ENCODE assay signal across 1 cellular context in the genomic region with DNA sequence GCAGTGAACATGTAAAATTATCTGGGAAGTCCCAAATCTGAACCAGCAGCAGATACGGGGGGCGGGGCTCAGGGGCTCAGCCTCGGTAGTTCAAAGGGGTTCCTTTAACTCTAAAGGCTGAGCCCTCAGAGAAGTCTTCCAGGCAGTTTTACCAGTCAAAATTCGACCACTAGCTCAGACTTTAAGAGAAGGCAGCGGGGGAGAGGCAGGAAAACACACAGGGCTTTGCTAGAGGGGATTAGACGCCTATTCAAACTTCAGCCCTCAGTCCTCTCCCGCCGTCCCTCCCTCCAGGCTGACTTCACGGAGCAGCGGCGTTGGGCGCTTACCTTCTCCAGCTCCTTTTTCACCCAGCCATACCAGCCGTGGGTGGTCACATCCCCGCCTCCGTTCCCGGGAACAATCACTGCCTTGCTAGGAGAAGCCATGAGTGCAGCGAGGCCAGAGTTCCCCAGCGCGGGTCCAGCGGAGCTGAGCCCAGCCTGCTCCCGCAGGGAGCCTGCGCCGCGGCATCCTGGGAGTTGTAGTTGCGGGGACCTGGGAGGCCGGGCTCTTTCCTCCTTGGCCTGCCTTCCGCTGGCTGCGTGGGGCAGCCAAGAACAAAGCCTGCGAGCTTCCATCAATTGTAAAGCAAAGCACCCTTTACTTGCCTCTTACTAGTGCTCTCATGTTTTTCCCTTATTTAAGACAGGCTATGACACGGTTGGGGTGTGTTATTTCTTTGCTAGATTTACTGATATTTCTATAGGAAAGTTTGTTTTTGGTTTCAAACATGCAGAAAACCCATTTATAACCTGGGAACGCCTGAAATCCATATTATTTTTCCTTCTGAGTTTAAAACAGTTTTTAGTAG.
TF ChIP-seq lines count a peak whose summit lies in the region.

TSS of gene RBBP9 (minus strand) at position 486 of the 853 bp plus-strand sequence. CDS start at position 428, 58 bp downstream.

TF ChIP-seq in HepG2, 621 proteins besides CTCF, POLR2A, EP300 and RAD21 (continued from another document and continues in another):
- no peak for TF ChIP-seq ZXDC (CRISPR knock-in tag; IDR thresholded peaks at IDR 0.05)
- TF ChIP-seq ZFP41 (CRISPR knock-in tag; IDR thresholded peaks at IDR 0.05; ENCODE audit: borderline replicate concordance): peak; percentile 76; the same call in 1 of the 2 replicates
- TF ChIP-seq POLR2G (IDR thresholded peaks at IDR 0.05; ENCODE audit: low read depth, low read length): peak; percentile 97
- peak; percentile 49; the same call in 1 of the 2 replicates for TF ChIP-seq SOX5 (CRISPR knock-in tag; IDR thresholded peaks at IDR 0.05; ENCODE audit: borderline replicate concordance)
- TF ChIP-seq NR2C2 (CRISPR knock-in tag; IDR thresholded peaks at IDR 0.05; ENCODE audit: borderline replicate concordance): peak; percentile 80; the same call in 1 of the 2 replicates
- TF ChIP-seq ZNF256 (CRISPR knock-in tag; conservative IDR thresholded peaks at IDR 0.05): peak; percentile 85
- TF ChIP-seq BHLHE40 (IDR thresholded peaks at IDR 0.05; ENCODE audit: low read length): no peak
- TF ChIP-seq, protein P1, sequence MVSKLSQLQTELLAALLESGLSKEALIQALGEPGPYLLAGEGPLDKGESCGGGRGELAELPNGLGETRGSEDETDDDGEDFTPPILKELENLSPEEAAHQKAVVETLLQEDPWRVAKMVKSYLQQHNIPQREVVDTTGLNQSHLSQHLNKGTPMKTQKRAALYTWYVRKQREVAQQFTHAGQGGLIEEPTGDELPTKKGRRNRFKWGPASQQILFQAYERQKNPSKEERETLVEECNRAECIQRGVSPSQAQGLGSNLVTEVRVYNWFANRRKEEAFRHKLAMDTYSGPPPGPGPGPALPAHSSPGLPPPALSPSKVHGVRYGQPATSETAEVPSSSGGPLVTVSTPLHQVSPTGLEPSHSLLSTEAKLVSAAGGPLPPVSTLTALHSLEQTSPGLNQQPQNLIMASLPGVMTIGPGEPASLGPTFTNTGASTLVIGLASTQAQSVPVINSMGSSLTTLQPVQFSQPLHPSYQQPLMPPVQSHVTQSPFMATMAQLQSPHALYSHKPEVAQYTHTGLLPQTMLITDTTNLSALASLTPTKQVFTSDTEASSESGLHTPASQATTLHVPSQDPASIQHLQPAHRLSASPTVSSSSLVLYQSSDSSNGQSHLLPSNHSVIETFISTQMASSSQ (IDR thresholded peaks at IDR 0.05; ENCODE audit: low read depth): no peak
- TF ChIP-seq, protein P1 (CRISPR knock-in tag; IDR thresholded peaks at IDR 0.05; ENCODE audit: borderline replicate concordance): no peak; the same call in 1 of the 2 replicates
- TF ChIP-seq, protein P2, sequence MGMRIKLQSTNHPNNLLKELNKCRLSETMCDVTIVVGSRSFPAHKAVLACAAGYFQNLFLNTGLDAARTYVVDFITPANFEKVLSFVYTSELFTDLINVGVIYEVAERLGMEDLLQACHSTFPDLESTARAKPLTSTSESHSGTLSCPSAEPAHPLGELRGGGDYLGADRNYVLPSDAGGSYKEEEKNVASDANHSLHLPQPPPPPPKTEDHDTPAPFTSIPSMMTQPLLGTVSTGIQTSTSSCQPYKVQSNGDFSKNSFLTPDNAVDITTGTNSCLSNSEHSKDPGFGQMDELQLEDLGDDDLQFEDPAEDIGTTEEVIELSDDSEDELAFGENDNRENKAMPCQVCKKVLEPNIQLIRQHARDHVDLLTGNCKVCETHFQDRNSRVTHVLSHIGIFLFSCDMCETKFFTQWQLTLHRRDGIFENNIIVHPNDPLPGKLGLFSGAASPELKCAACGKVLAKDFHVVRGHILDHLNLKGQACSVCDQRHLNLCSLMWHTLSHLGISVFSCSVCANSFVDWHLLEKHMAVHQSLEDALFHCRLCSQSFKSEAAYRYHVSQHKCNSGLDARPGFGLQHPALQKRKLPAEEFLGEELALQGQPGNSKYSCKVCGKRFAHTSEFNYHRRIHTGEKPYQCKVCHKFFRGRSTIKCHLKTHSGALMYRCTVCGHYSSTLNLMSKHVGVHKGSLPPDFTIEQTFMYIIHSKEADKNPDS (CRISPR knock-in tag; IDR thresholded peaks at IDR 0.05): peak; percentile 47; the same call in 1 of the 2 replicates
- TF ChIP-seq, protein P3, sequence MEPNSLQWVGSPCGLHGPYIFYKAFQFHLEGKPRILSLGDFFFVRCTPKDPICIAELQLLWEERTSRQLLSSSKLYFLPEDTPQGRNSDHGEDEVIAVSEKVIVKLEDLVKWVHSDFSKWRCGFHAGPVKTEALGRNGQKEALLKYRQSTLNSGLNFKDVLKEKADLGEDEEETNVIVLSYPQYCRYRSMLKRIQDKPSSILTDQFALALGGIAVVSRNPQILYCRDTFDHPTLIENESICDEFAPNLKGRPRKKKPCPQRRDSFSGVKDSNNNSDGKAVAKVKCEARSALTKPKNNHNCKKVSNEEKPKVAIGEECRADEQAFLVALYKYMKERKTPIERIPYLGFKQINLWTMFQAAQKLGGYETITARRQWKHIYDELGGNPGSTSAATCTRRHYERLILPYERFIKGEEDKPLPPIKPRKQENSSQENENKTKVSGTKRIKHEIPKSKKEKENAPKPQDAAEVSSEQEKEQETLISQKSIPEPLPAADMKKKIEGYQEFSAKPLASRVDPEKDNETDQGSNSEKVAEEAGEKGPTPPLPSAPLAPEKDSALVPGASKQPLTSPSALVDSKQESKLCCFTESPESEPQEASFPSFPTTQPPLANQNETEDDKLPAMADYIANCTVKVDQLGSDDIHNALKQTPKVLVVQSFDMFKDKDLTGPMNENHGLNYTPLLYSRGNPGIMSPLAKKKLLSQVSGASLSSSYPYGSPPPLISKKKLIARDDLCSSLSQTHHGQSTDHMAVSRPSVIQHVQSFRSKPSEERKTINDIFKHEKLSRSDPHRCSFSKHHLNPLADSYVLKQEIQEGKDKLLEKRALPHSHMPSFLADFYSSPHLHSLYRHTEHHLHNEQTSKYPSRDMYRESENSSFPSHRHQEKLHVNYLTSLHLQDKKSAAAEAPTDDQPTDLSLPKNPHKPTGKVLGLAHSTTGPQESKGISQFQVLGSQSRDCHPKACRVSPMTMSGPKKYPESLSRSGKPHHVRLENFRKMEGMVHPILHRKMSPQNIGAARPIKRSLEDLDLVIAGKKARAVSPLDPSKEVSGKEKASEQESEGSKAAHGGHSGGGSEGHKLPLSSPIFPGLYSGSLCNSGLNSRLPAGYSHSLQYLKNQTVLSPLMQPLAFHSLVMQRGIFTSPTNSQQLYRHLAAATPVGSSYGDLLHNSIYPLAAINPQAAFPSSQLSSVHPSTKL (CRISPR knock-in tag; IDR thresholded peaks at IDR 0.05): peak; percentile 76
- no peak for TF ChIP-seq ZBTB20 (CRISPR knock-in tag; IDR thresholded peaks at IDR 0.05; ENCODE audit: borderline replicate concordance, low read depth)
- TF ChIP-seq ARNT (IDR thresholded peaks at IDR 0.05): no peak
- no peak for TF ChIP-seq ZFP36 (IDR thresholded peaks at IDR 0.05; ENCODE audit: borderline replicate concordance, low read depth, low read length, partially characterized antibody)
- TF ChIP-seq PHB2 (IDR thresholded peaks at IDR 0.05; ENCODE audit: partially characterized antibody): no peak
- peak; percentile 62; the same call in 1 of the 2 replicates for TF ChIP-seq ZC3H13 (CRISPR knock-in tag; IDR thresholded peaks at IDR 0.05)
- TF ChIP-seq GLMP (CRISPR knock-in tag; IDR thresholded peaks at IDR 0.05; ENCODE audit: borderline replicate concordance): no peak
- no peak for TF ChIP-seq KLF9 (CRISPR knock-in tag; IDR thresholded peaks at IDR 0.05; ENCODE audit: low read depth)
- TF ChIP-seq ZNF790 (CRISPR knock-in tag; IDR thresholded peaks at IDR 0.05; ENCODE audit: borderline replicate concordance): peak; percentile 65; the same call in 1 of the 2 replicates
- TF ChIP-seq ZFY (CRISPR knock-in tag; IDR thresholded peaks at IDR 0.05): peak; percentile 99
- TF ChIP-seq ZNF124 (CRISPR knock-in tag; IDR thresholded peaks at IDR 0.05): no peak; the same call in 1 of the 2 replicates
- TF ChIP-seq, protein P4, sequence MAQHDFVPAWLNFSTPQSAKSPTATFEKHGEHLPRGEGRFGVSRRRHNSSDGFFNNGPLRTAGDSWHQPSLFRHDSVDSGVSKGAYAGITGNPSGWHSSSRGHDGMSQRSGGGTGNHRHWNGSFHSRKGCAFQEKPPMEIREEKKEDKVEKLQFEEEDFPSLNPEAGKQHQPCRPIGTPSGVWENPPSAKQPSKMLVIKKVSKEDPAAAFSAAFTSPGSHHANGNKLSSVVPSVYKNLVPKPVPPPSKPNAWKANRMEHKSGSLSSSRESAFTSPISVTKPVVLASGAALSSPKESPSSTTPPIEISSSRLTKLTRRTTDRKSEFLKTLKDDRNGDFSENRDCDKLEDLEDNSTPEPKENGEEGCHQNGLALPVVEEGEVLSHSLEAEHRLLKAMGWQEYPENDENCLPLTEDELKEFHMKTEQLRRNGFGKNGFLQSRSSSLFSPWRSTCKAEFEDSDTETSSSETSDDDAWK (CRISPR knock-in tag; IDR thresholded peaks at IDR 0.05): no peak
- TF ChIP-seq AFF4 (CRISPR knock-in tag; IDR thresholded peaks at IDR 0.05): no peak
